ENCODE assay signal across 20 cellular contexts in the genomic region with DNA sequence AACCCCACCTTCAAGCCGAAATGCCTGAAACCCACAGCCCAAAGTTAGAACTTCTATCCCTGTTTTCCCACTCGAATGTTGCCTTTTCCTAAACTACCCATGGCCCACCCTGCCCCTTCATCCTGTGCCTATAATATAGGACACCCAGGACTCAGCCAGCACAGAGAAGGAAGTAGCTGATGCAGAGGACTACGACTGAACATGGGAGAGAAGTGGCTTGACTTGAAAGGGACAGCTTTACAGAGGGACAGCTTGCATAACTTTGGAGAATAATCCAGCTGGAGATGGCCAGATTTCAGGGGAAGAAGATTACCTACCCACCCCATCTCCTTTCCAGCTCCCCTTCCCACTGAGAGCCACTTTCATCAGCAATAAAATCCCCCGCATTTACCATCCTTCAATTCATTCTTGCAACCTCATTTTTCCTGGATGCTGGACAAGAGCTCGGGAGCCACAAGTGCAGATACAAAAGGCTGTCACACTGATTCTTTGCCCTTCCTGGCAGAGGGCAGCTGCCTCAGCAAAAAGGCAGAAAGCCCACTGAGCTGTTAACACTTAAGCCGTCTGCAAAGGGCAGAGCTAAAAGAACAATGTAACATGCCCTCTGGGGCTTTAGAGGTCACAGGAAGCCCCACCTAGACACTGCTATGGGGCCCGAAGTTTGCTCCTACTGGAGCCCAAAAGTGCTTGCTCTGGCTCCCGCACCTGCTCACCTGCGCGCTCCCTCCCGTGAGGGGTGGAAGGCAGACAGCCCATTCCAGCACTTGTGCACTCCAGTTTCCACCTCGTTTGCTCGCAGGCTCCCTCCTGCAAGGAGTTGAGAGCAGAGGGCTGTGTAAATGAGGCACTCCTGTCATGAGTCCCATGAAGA.
DNase-seq lines count a peak whose midpoint lies in the region; ATAC-seq, FAIRE-seq and TF ChIP-seq lines count a peak whose summit lies in the region.
"Had no signal": no experiment of that assay in that cellular context is flagged by ENCODE, and none has a peak within 500 bp of the region (broad histone marks: within the 10 kb centered on the region; RNA-seq: fewer than 3 reads in every experiment).

No MANE protein-coding gene starts in this region.

- no peaks in the 10 kb centered on the region for H3K36me3 ChIP-seq in HEK293 (ENCODE audit: control insufficient read depth in 2 of 2, insufficient read depth in 1 of 2, low read length in 2 of 2)
- H3K36me3 ChIP-seq in A673 (ENCODE audit: insufficient read depth, low read length, poor library complexity, severe bottlenecking): no peaks in the 10 kb centered on the region
- H3K36me3 ChIP-seq in CD8-positive, alpha-beta T cell (ENCODE audit: insufficient read depth, low read length): no peaks in the 10 kb centered on the region
- H3K36me3 ChIP-seq in kidney (ENCODE audit: control insufficient read depth in 1 of 2, insufficient read depth in 2 of 2, low read length in 2 of 2): no peaks in the 10 kb centered on the region
- H3K36me3 ChIP-seq: breast epithelium, thoracic aorta had no signal

- DNase-seq in NCI-H69 (lab: John Stamatoyannopoulos, UW): peak; percentile 90
- no peak for DNase-seq in left ventricle myocardium superior
- DNase-seq in pons (ENCODE audit: low spot score): peak; percentile 55
- DNase-seq in A673 (ENCODE audit: low spot score): no peak
- no peak for DNase-seq in CD8-positive, alpha-beta T cell
- no peak for DNase-seq in kidney
- DNase-seq in amniotic stem cell (lab: John Stamatoyannopoulos, UW): no peak
- DNase-seq: activated CD4-positive, alpha-beta T cell treated with anti-CD3 and anti-CD28 coated beads for 1 hour; activated naive CD8-positive, alpha-beta T cell treated with anti-CD3 and anti-CD28 coated beads, Interleukin-2, amount 50 U/mL, for 24 hours; GDM1; midbrain; NCI-H1694 treated with DMSO at 0.1 percent for 48 hours; NCI-H524 treated with DMSO at 0.1 percent for 48 hours; T1000 had no signal

- H3K27me3 ChIP-seq in A673 (replicated peaks; ENCODE audit: insufficient read depth, low read depth, low read length, poor library complexity): no peaks in the 10 kb centered on the region
- H3K27me3 ChIP-seq in CD8-positive, alpha-beta T cell (ENCODE audit: insufficient read depth, low read length): no peaks in the 10 kb centered on the region
- H3K27me3 ChIP-seq: breast epithelium, neutrophil had no signal

- peak; percentile 84 for ATAC-seq in left ventricle myocardium superior
- no peak for ATAC-seq in CD8-positive, alpha-beta T cell
- ATAC-seq: activated naive CD8-positive, alpha-beta T cell treated with anti-CD3 and anti-CD28 coated beads, Interleukin-2, amount 50 U/mL, for 24 hours; esophagus mucosa had no signal

- H3K36me3 Mint-ChIP-seq in CD8-positive, alpha-beta T cell: peaks cover 6% of the 10 kb centered on the region

- TF ChIP-seq CTCF in HEK293 (tag by site-specific recombination; IDR thresholded peaks at IDR 0.05) (no peak), A673 (conservative IDR thresholded peaks at IDR 0.05; ENCODE audit: low read depth, low read length) (no peak), kidney (IDR thresholded peaks at IDR 0.05; ENCODE audit: borderline replicate concordance, extremely low read depth, insufficient read depth) (no peak)
- no peak for TF ChIP-seq CTCF in CD8-positive, alpha-beta T cell (IDR thresholded peaks at IDR 0.05)

- no peak overlapping the region for H3K4me3 ChIP-seq in HEK293 (ENCODE audit: low read depth, low read length)
- H3K4me3 ChIP-seq in A673 (ENCODE audit: low read depth, low read length, poor library complexity, severe bottlenecking): no peak overlapping the region
- H3K4me3 ChIP-seq in CD8-positive, alpha-beta T cell (ENCODE audit: low read depth, low read length): no peak overlapping the region
- peak overlapping the region in 1 of 2 donors; percentile 14 for H3K4me3 ChIP-seq in kidney (ENCODE audit: low read length in 2 of 2)
- H3K4me3 ChIP-seq: breast epithelium, SK-N-MC, thoracic aorta had no signal

- H3K27ac Mint-ChIP-seq in CD8-positive, alpha-beta T cell: no peak overlapping the region
- H3K27ac Mint-ChIP-seq: activated naive CD8-positive, alpha-beta T cell treated with anti-CD3 and anti-CD28 coated beads, Interleukin-2, amount 50 U/mL, for 24 hours had no signal

- no peak overlapping the region for H3K4me3 Mint-ChIP-seq in CD8-positive, alpha-beta T cell
- H3K4me3 Mint-ChIP-seq: activated naive CD8-positive, alpha-beta T cell treated with anti-CD3 and anti-CD28 coated beads, Interleukin-2, amount 50 U/mL, for 24 hours had no signal

- no peak overlapping the region for H3K9ac ChIP-seq in kidney (ENCODE audit: low read length in 2 of 2)

- intact Hi-C loops in left ventricle myocardium superior (cut with micrococcal nuclease) (no loop called here), A673 (cut with micrococcal nuclease; ENCODE audit: unreplicated experiment) (no loop called here), kidney (cut with DNase I) (no loop called here)
- intact Hi-C loops in CD8-positive, alpha-beta T cell (cut with DNase I, micrococcal nuclease): no loop called here

- peaks cover 11% of the 10 kb centered on the region for H3K4me1 Mint-ChIP-seq in CD8-positive, alpha-beta T cell (ENCODE audit: low read depth)

- no TSS peak for BruUV-seq in A673 (replicated peaks; lab: Mats Ljungman, UMichigan)

- H3K27me3 Mint-ChIP-seq in CD8-positive, alpha-beta T cell (ENCODE audit: low read depth): no peaks in the 10 kb centered on the region
- H3K27me3 Mint-ChIP-seq: activated naive CD8-positive, alpha-beta T cell treated with anti-CD3 and anti-CD28 coated beads, Interleukin-2, amount 50 U/mL, for 24 hours had no signal

- H3K4me1 ChIP-seq in HEK293 (ENCODE audit: control insufficient read depth, insufficient read depth, low read length) (peaks cover 5% of the 10 kb centered on the region; the same call in 1 of the 2 replicates), A673 (ENCODE audit: insufficient read depth, low read length, poor library complexity, severe bottlenecking) (no peaks in the 10 kb centered on the region), kidney (ENCODE audit: control insufficient read depth in 1 of 2, insufficient read depth in 1 of 2, low read depth in 1 of 2, low read length in 2 of 2) (no peaks in the 10 kb centered on the region)
- H3K4me1 ChIP-seq in CD8-positive, alpha-beta T cell (ENCODE audit: insufficient read depth, low read length): no peaks in the 10 kb centered on the region
- H3K4me1 ChIP-seq: breast epithelium had no signal

- POLR2A ChIA-PET in HEK293 (lab: Yijun Ruan, JAX): no interaction called here
- POLR2A ChIA-PET in A673 (lab: Charles Lee; ENCODE audit: low non-redundant PET): no interaction called here
- POLR2A ChIA-PET in CD8-positive, alpha-beta T cell (lab: Charles Lee): no interaction called here

- FAIRE-seq in kidney (lab: Jason Lieb, UNC): no peak

- H3K27ac ChIP-seq in HEK293 (ENCODE audit: extremely low read depth, low read depth, low read length) (no peak overlapping the region), A673 (ENCODE audit: low read depth, low read length, poor library complexity, severe bottlenecking) (no peak overlapping the region), kidney (ENCODE audit: low read depth in 2 of 2, low read length in 2 of 2) (no peak overlapping the region)
- no peak overlapping the region for H3K27ac ChIP-seq in CD8-positive, alpha-beta T cell (ENCODE audit: low read depth, low read length)
- H3K27ac ChIP-seq: breast epithelium, neutrophil, SK-N-MC, thoracic aorta had no signal

- H3K9me3 Mint-ChIP-seq in CD8-positive, alpha-beta T cell: no peaks in the 10 kb centered on the region
- H3K9me3 Mint-ChIP-seq: activated naive CD8-positive, alpha-beta T cell treated with anti-CD3 and anti-CD28 coated beads, Interleukin-2, amount 50 U/mL, for 24 hours had no signal

- CTCF ChIA-PET in HEK293 (lab: Yijun Ruan, JAX) (no interaction called here), A673 (lab: Charles Lee) (no interaction called here)
- CTCF ChIA-PET in CD8-positive, alpha-beta T cell (lab: Charles Lee): no interaction called here

- H3K9me3 ChIP-seq in HEK293 (ENCODE audit: control insufficient read depth, insufficient read depth, low read depth, low read length) (no peaks in the 10 kb centered on the region), A673 (ENCODE audit: low read depth, low read length, poor library complexity, severe bottlenecking) (no peaks in the 10 kb centered on the region), kidney (ENCODE audit: control insufficient read depth in 1 of 2, low read length in 2 of 2) (no peaks in the 10 kb centered on the region)
- H3K9me3 ChIP-seq in CD8-positive, alpha-beta T cell (ENCODE audit: low read length): no peaks in the 10 kb centered on the region
- H3K9me3 ChIP-seq: breast epithelium, neutrophil, thoracic aorta had no signal

TF ChIP-seq in HEK293, 187 proteins besides CTCF, POLR2A, EP300 and RAD21 (continues in another document):
- TF ChIP-seq FEZF1 (tag by site-specific recombination; IDR thresholded peaks at IDR 0.05) (peak; percentile 86), HOXA7 (CRISPR knock-in tag; IDR thresholded peaks at IDR 0.05; ENCODE audit: borderline replicate concordance) (no peak), GLI2 (tag by site-specific recombination; IDR thresholded peaks at IDR 0.05; ENCODE audit: borderline replicate concordance, low read depth) (no peak), ZBTB20 (tag by site-specific recombination; IDR thresholded peaks at IDR 0.05) (0 out of 2 replicates have a peak, but pooled peaks have one; percentile 20), ZNF473 (tag by site-specific recombination; IDR thresholded peaks at IDR 0.05) (no peak), ZNF521 (tag by site-specific recombination; IDR thresholded peaks at IDR 0.05) (no peak), ZBTB17 (tag by site-specific recombination; IDR thresholded peaks at IDR 0.05) (peak; percentile 64; the same call in 1 of the 2 replicates), ZNF16 (tag by site-specific recombination; IDR thresholded peaks at IDR 0.05; ENCODE audit: low read depth) (no peak)
- TF ChIP-seq, protein P1, sequence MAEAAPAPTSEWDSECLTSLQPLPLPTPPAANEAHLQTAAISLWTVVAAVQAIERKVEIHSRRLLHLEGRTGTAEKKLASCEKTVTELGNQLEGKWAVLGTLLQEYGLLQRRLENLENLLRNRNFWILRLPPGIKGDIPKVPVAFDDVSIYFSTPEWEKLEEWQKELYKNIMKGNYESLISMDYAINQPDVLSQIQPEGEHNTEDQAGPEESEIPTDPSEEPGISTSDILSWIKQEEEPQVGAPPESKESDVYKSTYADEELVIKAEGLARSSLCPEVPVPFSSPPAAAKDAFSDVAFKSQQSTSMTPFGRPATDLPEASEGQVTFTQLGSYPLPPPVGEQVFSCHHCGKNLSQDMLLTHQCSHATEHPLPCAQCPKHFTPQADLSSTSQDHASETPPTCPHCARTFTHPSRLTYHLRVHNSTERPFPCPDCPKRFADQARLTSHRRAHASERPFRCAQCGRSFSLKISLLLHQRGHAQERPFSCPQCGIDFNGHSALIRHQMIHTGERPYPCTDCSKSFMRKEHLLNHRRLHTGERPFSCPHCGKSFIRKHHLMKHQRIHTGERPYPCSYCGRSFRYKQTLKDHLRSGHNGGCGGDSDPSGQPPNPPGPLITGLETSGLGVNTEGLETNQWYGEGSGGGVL (tag by site-specific recombination; IDR thresholded peaks at IDR 0.05): peak; percentile 18; the same call in 1 of the 2 replicates

Comparison
In these comparisons a context has a peak if more than half of its experiments do, and no peak if none do; other contexts are left out.
1. DNase-seq: peak in NCI-H69 (single experiment) and pons (single experiment); none in left ventricle myocardium superior (single experiment), A673 (single experiment), CD8-positive, alpha-beta T cell (0 of 7), kidney (single experiment) and amniotic stem cell (single experiment).